29 cellular contexts compared by ENCODE assay signal in the genomic region with DNA sequence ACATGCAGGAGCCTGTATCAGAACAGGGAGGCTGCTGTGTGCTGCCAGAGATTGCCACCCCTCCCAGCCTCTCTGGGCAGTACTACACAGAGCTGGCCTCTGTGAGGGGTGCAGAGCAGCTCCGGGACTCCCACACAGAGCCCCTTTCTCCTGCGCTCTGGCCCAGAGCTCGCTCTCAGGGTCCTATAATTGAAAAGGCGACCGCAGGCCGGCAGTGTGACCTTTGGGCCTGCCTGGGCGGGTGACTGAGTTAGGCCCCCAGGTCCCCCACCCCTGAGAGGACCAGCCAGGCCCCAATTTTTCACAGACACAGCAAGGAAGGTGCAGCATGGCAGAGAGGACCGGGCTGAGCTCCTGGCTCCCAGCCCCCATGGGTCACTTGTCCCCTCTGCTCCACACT.
DNase-seq lines count a peak whose midpoint lies in the region; ATAC-seq and TF ChIP-seq lines count a peak whose summit lies in the region.
"Had no signal": no experiment of that assay in that cellular context is flagged by ENCODE, and none has a peak within 500 bp of the region (broad histone marks: within the 10 kb centered on the region; RNA-seq: fewer than 3 reads in every experiment).

No MANE protein-coding gene starts in this region.

- no peaks in the 10 kb centered on the region for H3K9me3 ChIP-seq in esophagus muscularis mucosa
- H3K9me3 ChIP-seq: ascending aorta, HAP-1, left lung, spleen, suprapubic skin had no signal

- DNase-seq in cardiac septum (ENCODE audit: low spot score): peak; percentile 58
- no peak for DNase-seq in left ventricle myocardium superior
- DNase-seq in esophagus muscularis mucosa (ENCODE audit: extremely low spot score): no peak
- peak; percentile 64 for DNase-seq in osteocyte (ENCODE audit: extremely low spot score, unreplicated experiment)
- DNase-seq in type B pancreatic cell (ENCODE audit: extremely low spot score, unreplicated experiment): no peak
- no peak for DNase-seq in NCI-H1694 treated with DMSO at 0.1 percent for 48 hours (lab: John Stamatoyannopoulos, UW)
- DNase-seq: activated B cell treated with CpG ODN at 0.5 μM for 24 hours; activated CD4-positive, alpha-beta T cell treated with anti-CD3 and anti-CD28 coated beads, Interleukin-2, amount 50 U/mL, for 4 hours; activated effector memory CD4-positive, alpha-beta T cell treated with anti-CD3 and anti-CD28 coated beads, Interleukin-2, amount 50 U/mL, for 16 hours; activated naive CD8-positive, alpha-beta T cell treated with anti-CD3 and anti-CD28 coated beads, Interleukin-2, amount 10 ng/mL, durations not matched to agents 7 days and 5 days; central memory CD4-positive, alpha-beta T cell; DMS153; immature natural killer cell; KG1; left lung; naive thymus-derived CD4-positive, alpha-beta T cell; NCI-H1417 treated with DMSO at 0.1 percent for 48 hours; NCI-H774; retina; spleen; stimulated activated CD4-positive, alpha-beta T cell treated with anti-CD3 and anti-CD28 coated beads, Interleukin-4, amount 100 ng/mL, for 1 hour; T-helper 1 cell had no signal

- H3K4me1 ChIP-seq in esophagus muscularis mucosa: peaks cover 39 to 98% (median 80%) of the 10 kb centered on the region in 4 donors
- H3K4me1 ChIP-seq: HAP-1 had no signal

- intact Hi-C loops in cardiac septum (cut with DNase I): no loop called here
- intact Hi-C loops in left ventricle myocardium superior (cut with micrococcal nuclease): no loop called here
- intact Hi-C loops in esophagus muscularis mucosa (cut with DNase I): loop anchor here (10.0 kb wide), 1 partner anchor 102 kb away; no protein-coding TSS in a partner anchor

- H3K27me3 Mint-ChIP-seq in osteocyte (ENCODE audit: unreplicated experiment): no peaks in the 10 kb centered on the region
- no peaks in the 10 kb centered on the region for H3K27me3 Mint-ChIP-seq in type B pancreatic cell
- H3K27me3 Mint-ChIP-seq: activated B cell treated with CpG ODN at 0.5 μM for 24 hours; activated naive CD8-positive, alpha-beta T cell treated with anti-CD3 and anti-CD28 coated beads, Interleukin-2, amount 10 ng/mL, durations not matched to agents 7 days and 5 days had no signal

- H3K36me3 ChIP-seq in esophagus muscularis mucosa: no peaks in the 10 kb centered on the region
- H3K36me3 ChIP-seq: ascending aorta, HAP-1, left lung, spleen, suprapubic skin had no signal

- H3K27me3 ChIP-seq in esophagus muscularis mucosa: no peaks in the 10 kb centered on the region
- H3K27me3 ChIP-seq: ascending aorta, left lung, spleen, suprapubic skin had no signal

- no peak for TF ChIP-seq POLR2A in esophagus muscularis mucosa (IDR thresholded peaks at IDR 0.05; ENCODE audit: low read depth)

- H3K36me3 Mint-ChIP-seq in osteocyte (ENCODE audit: unreplicated experiment): no peaks in the 10 kb centered on the region
- H3K36me3 Mint-ChIP-seq in type B pancreatic cell: peaks cover 9% of the 10 kb centered on the region
- H3K36me3 Mint-ChIP-seq: activated naive CD8-positive, alpha-beta T cell treated with anti-CD3 and anti-CD28 coated beads, Interleukin-2, amount 10 ng/mL, durations not matched to agents 7 days and 5 days; immature natural killer cell; mesothelial cell of epicardium had no signal

- H3K27ac ChIP-seq in esophagus muscularis mucosa (replicated peaks in 1 of 4): peak overlapping the region; percentile 88 to 91 (median 90)
- H3K27ac ChIP-seq: ascending aorta, left lung, spleen, suprapubic skin had no signal

- WGBS in esophagus muscularis mucosa: 95% methylated on average over 8 of the region's 8 CpGs

- no peaks in the 10 kb centered on the region for H3K9me3 Mint-ChIP-seq in osteocyte (ENCODE audit: unreplicated experiment)
- peaks cover 11% of the 10 kb centered on the region for H3K9me3 Mint-ChIP-seq in type B pancreatic cell
- H3K9me3 Mint-ChIP-seq: activated B cell treated with CpG ODN at 0.5 μM for 24 hours; activated naive CD8-positive, alpha-beta T cell treated with anti-CD3 and anti-CD28 coated beads, Interleukin-2, amount 10 ng/mL, durations not matched to agents 7 days and 5 days; dendritic cell treated with granulocyte-macrophage colony-stimulating factor and Interleukin-4, amounts not matched to agents 40 ng/mL and 50 ng/mL, for 4 days; immature natural killer cell; mesothelial cell of epicardium had no signal

- H3K4me1 Mint-ChIP-seq in osteocyte (ENCODE audit: unreplicated experiment): peaks cover 26% of the 10 kb centered on the region
- H3K4me1 Mint-ChIP-seq in type B pancreatic cell (ENCODE audit: unreplicated experiment): peaks cover 52% of the 10 kb centered on the region

- H3K27ac Mint-ChIP-seq in osteocyte (ENCODE audit: unreplicated experiment): no peak overlapping the region
- H3K27ac Mint-ChIP-seq in type B pancreatic cell: no peak overlapping the region
- H3K27ac Mint-ChIP-seq: activated B cell treated with CpG ODN at 0.5 μM for 24 hours; activated naive CD8-positive, alpha-beta T cell treated with anti-CD3 and anti-CD28 coated beads, Interleukin-2, amount 10 ng/mL, durations not matched to agents 7 days and 5 days; dendritic cell treated with granulocyte-macrophage colony-stimulating factor and Interleukin-4, amounts not matched to agents 40 ng/mL and 50 ng/mL, for 4 days; immature natural killer cell; naive thymus-derived CD4-positive, alpha-beta T cell had no signal

- ATAC-seq in left ventricle myocardium superior (no peak), GM19395 (IDR thresholded peaks at IDR 0.05; ENCODE audit: unreplicated experiment) (no peak), HG03135 (IDR thresholded peaks at IDR 0.05; ENCODE audit: unreplicated experiment) (no peak)
- ATAC-seq: naive thymus-derived CD4-positive, alpha-beta T cell had no signal

- H3K4me3 Mint-ChIP-seq in osteocyte (ENCODE audit: unreplicated experiment) (no peak overlapping the region), type B pancreatic cell (no peak overlapping the region)
- H3K4me3 Mint-ChIP-seq: activated B cell treated with CpG ODN at 0.5 μM for 24 hours; activated naive CD8-positive, alpha-beta T cell treated with anti-CD3 and anti-CD28 coated beads, Interleukin-2, amount 10 ng/mL, durations not matched to agents 7 days and 5 days; dendritic cell treated with granulocyte-macrophage colony-stimulating factor and Interleukin-4, amounts not matched to agents 40 ng/mL and 50 ng/mL, for 4 days; immature natural killer cell; mesothelial cell of epicardium; naive thymus-derived CD4-positive, alpha-beta T cell had no signal

- TF ChIP-seq CTCF in esophagus muscularis mucosa (IDR thresholded peaks at IDR 0.05) (no peak), osteocyte (IDR thresholded peaks at IDR 0.05) (no peak), type B pancreatic cell (conservative IDR thresholded peaks at IDR 0.05) (no peak)

- TF ChIP-seq EP300 in esophagus muscularis mucosa (IDR thresholded peaks at IDR 0.05): no peak

- H3K4me3 ChIP-seq in esophagus muscularis mucosa: no peak overlapping the region
- H3K4me3 ChIP-seq: ascending aorta, HAP-1, left lung, spleen, suprapubic skin had no signal

Comparison
In these comparisons a context has a peak if more than half of its experiments do, and no peak if none do; other contexts are left out.
1. DNase-seq: peak in cardiac septum (single experiment) and osteocyte (single experiment); none in left ventricle myocardium superior (single experiment), esophagus muscularis mucosa (single experiment), type B pancreatic cell (single experiment) and NCI-H1694 treated with DMSO at 0.1 percent for 48 hours (single experiment).